In the genomic region with DNA sequence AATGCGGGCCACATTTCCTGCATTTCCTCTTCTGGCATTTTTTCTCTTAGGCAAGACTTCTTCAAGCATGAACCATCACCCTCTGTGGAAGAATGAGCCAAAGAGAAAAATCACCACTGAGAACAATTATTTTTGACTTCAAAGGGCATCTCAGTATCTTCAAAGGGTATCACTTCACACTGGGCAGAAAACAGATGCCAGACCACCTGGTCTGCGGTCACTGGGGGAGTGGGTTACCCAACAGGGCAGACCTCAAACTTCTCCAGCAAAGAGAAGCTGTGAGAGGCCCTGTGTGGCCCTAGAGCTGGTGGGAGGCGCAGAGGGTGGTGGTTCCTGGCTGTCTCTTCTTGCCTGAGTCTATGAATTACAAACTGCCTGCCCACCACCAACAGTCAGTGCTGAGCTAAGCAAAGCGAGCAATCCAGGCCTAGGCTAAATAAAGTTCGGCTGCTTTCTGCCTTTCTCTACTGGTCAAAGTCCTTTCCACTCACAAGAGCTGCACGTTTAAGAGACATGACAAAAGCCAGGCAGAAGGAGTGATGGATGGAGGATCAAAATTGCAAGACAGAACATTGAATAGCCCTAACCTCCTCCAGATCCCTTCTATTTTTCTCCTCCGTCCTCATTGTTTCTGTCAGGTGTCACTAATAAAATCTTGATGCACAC, we compare ENCODE assay signal across 26 cellular contexts.
DNase-seq lines count a peak whose midpoint lies in the region; ATAC-seq, FAIRE-seq and TF ChIP-seq lines count a peak whose summit lies in the region.
"Had no signal": no experiment of that assay in that cellular context is flagged by ENCODE, and none has a peak within 500 bp of the region (broad histone marks: within the 10 kb centered on the region; RNA-seq: fewer than 3 reads in every experiment).

No MANE protein-coding gene starts in this region.

- BruUV-seq in HepG2 (replicated peaks; lab: Mats Ljungman, UMichigan) (no TSS peak), Calu3 (replicated peaks; lab: Mats Ljungman, UMichigan) (no TSS peak)

- in situ Hi-C loops in HepG2 (cut with HindIII; ENCODE audit: extremely low pct_ligation_motif_present, low pct_unique_long_range_greater_than_20kb): no loop called here

- intact Hi-C loops in HepG2 (cut with micrococcal nuclease; ENCODE audit: unreplicated experiment): no loop called here
- intact Hi-C loops in Calu3 (cut with micrococcal nuclease; ENCODE audit: unreplicated experiment): no loop called here

- TF ChIP-seq CTCF in MM.1S (IDR thresholded peaks at IDR 0.05; ENCODE audit: low read length) (no peak), OCI-LY1 (IDR thresholded peaks at IDR 0.05; ENCODE audit: low read length) (no peak), HepG2 (CRISPR knock-in tag; IDR thresholded peaks at IDR 0.05) (no peak), RWPE1 (conservative IDR thresholded peaks at IDR 0.05; ENCODE audit: low read depth) (no peak), Calu3 (IDR thresholded peaks at IDR 0.05; ENCODE audit: unreplicated experiment) (no peak)

- H3K4me3 ChIP-seq in MM.1S (ENCODE audit: low read length) (no peak overlapping the region), OCI-LY1 (ENCODE audit: low read depth, low read length, poor library complexity, severe bottlenecking) (no peak overlapping the region), HepG2 (replicated peaks in 1 of 3; ENCODE audit: insufficient read depth in 1 of 3, low read depth in 2 of 3, low read length in 3 of 3) (no peak overlapping the region)
- H3K4me3 ChIP-seq: left lung, right atrium auricular region, smooth muscle cell had no signal

- H3K9me3 Mint-ChIP-seq in Calu3 (ENCODE audit: low read depth, unreplicated experiment): peaks cover 3% of the 10 kb centered on the region
- H3K9me3 Mint-ChIP-seq: activated CD4-positive, alpha-beta memory T cell treated with anti-CD3 and anti-CD28 coated beads for 36 hours; activated naive CD8-positive, alpha-beta T cell treated with anti-CD3 and anti-CD28 coated beads, Interleukin-2, amount 50 U/mL, for 24 hours; type B pancreatic cell had no signal

- H3K36me3 ChIP-seq in MM.1S (replicated peaks; ENCODE audit: insufficient read depth, low read length) (no peaks in the 10 kb centered on the region), OCI-LY1 (ENCODE audit: insufficient read depth, low read length) (no peaks in the 10 kb centered on the region), HepG2 (replicated peaks in 1 of 2; ENCODE audit: control insufficient read depth in 1 of 2, insufficient read depth in 2 of 2, low read length in 2 of 2) (no peaks in the 10 kb centered on the region)
- H3K36me3 ChIP-seq: left lung, right atrium auricular region had no signal

- H3F3A ChIP-seq in MM.1S (ENCODE audit: insufficient read depth, low read length): no peaks in the 10 kb centered on the region
- H3F3A ChIP-seq in OCI-LY1 (ENCODE audit: insufficient read depth, low read length): no peaks in the 10 kb centered on the region

- H3K4me1 Mint-ChIP-seq in Calu3 (ENCODE audit: low read depth, unreplicated experiment): no peaks in the 10 kb centered on the region
- H3K4me1 Mint-ChIP-seq: activated naive CD8-positive, alpha-beta T cell treated with anti-CD3 and anti-CD28 coated beads, Interleukin-2, amount 50 U/mL, for 24 hours had no signal

- POLR2A ChIA-PET in HepG2 (lab: Yijun Ruan, JAX): no interaction called here
- POLR2A ChIA-PET in RWPE1 (lab: Yijun Ruan, JAX; ENCODE audit: low non-redundant PET): no interaction called here

- H3K4me3 Mint-ChIP-seq in Calu3 (ENCODE audit: low read depth, unreplicated experiment): no peak overlapping the region
- H3K4me3 Mint-ChIP-seq: activated CD4-positive, alpha-beta memory T cell treated with anti-CD3 and anti-CD28 coated beads for 36 hours; activated naive CD8-positive, alpha-beta T cell treated with anti-CD3 and anti-CD28 coated beads, Interleukin-2, amount 50 U/mL, for 24 hours; effector memory CD8-positive, alpha-beta T cell; type B pancreatic cell had no signal

- H3K9me3 ChIP-seq in MM.1S (replicated peaks; ENCODE audit: insufficient read depth, low read length) (no peaks in the 10 kb centered on the region), OCI-LY1 (ENCODE audit: low read length) (no peaks in the 10 kb centered on the region), HepG2 (ENCODE audit: low read length) (peaks cover 3% of the 10 kb centered on the region)
- H3K9me3 ChIP-seq: left lung, right atrium auricular region had no signal

- no peak for TF ChIP-seq RAD21 in HepG2 (CRISPR knock-in tag; IDR thresholded peaks at IDR 0.05)

- H3K4me2 ChIP-seq in MM.1S (ENCODE audit: low read depth, low read length) (no peak overlapping the region), OCI-LY1 (ENCODE audit: low read length) (peak overlapping the region; percentile 28; the same call in 1 of the 2 replicates), HepG2 (ENCODE audit: low read depth, low read length) (peak overlapping the region; percentile 13; the same call in 1 of the 2 replicates)
- H3K4me2 ChIP-seq: smooth muscle cell had no signal

- no peak overlapping the region for H3K27ac Mint-ChIP-seq in Calu3 (ENCODE audit: unreplicated experiment)
- H3K27ac Mint-ChIP-seq: activated CD4-positive, alpha-beta memory T cell treated with anti-CD3 and anti-CD28 coated beads for 36 hours; activated naive CD8-positive, alpha-beta T cell treated with anti-CD3 and anti-CD28 coated beads, Interleukin-2, amount 50 U/mL, for 24 hours; effector memory CD8-positive, alpha-beta T cell; type B pancreatic cell had no signal

- TF ChIP-seq EP300 in HepG2 (IDR thresholded peaks at IDR 0.05; ENCODE audit: low read depth in 2 of 2, low read length in 2 of 2) (no peak), HepG2 (CRISPR knock-in tag; IDR thresholded peaks at IDR 0.05; ENCODE audit: borderline replicate concordance) (no peak)

- no peaks in the 10 kb centered on the region for H3K4me1 ChIP-seq in MM.1S (ENCODE audit: low read length)
- peaks cover 38% of the 10 kb centered on the region for H3K4me1 ChIP-seq in OCI-LY1 (ENCODE audit: insufficient read depth, low read length, severe bottlenecking)
- peaks cover 13% of the 10 kb centered on the region for H3K4me1 ChIP-seq in HepG2 (ENCODE audit: insufficient read depth, low read length)
- H3K4me1 ChIP-seq: left lung, right atrium auricular region had no signal

- no peak for TF ChIP-seq POLR2A in HepG2 (IDR thresholded peaks at IDR 0.05; ENCODE audit: insufficient read depth in 1 of 2, low read depth in 2 of 2, low read length in 2 of 2)

- H3K9me2 ChIP-seq in MM.1S (replicated peaks; ENCODE audit: insufficient read depth, low read length) (no peaks in the 10 kb centered on the region), OCI-LY1 (ENCODE audit: low read depth, low read length) (no peaks in the 10 kb centered on the region)

- FAIRE-seq in HepG2 (lab: Jason Lieb, UNC): peak; percentile 30

- no peaks in the 10 kb centered on the region for H3K36me3 Mint-ChIP-seq in Calu3 (ENCODE audit: insufficient read depth, unreplicated experiment)
- H3K36me3 Mint-ChIP-seq: activated CD4-positive, alpha-beta memory T cell treated with anti-CD3 and anti-CD28 coated beads for 36 hours had no signal

- peak; percentile 85 for DNase-seq in MM.1S
- no peak for DNase-seq in HepG2 (ENCODE audit: low spot score)
- DNase-seq in activated CD4-positive, CD25-positive, alpha-beta regulatory T cell (lab: John Stamatoyannopoulos, UW): no peak
- DNase-seq in RWPE1 (ENCODE audit: low spot score): no peak
- no peak for DNase-seq in medulla oblongata (ENCODE audit: extremely low spot score)
- no peak for DNase-seq in Calu3
- DNase-seq: activated CD4-positive, alpha-beta memory T cell treated with anti-CD3 and anti-CD28 coated beads for 36 hours; activated CD4-positive, alpha-beta T cell treated with anti-CD3 and anti-CD28 coated beads for 1 hour; activated naive CD4-positive, alpha-beta T cell; activated naive CD8-positive, alpha-beta T cell treated with anti-CD3 and anti-CD28 coated beads, Interleukin-2, amount 50 U/mL, for 24 hours; C1 segment of cervical spinal cord; caudate nucleus; effector memory CD8-positive, alpha-beta T cell; erythroblast; left lung; NCI-H1417 treated with DMSO at 0.1 percent for 48 hours; NCI-H2107; NCI-H345; posterior cingulate gyrus had no signal

- peak; percentile 92 for ATAC-seq in HepG2
- ATAC-seq: activated naive CD8-positive, alpha-beta T cell treated with anti-CD3 and anti-CD28 coated beads, Interleukin-2, amount 50 U/mL, for 24 hours; effector memory CD8-positive, alpha-beta T cell; HCT116; left lung; Right ventricle myocardium inferior; SK-N-SH treated with all-trans-retinoic acid at 6 μM for 48 hours had no signal

- H3K9ac ChIP-seq in MM.1S (ENCODE audit: low read length) (no peak overlapping the region), OCI-LY1 (ENCODE audit: low read length) (peak overlapping the region; percentile 14; the same call in 1 of the 2 replicates), HepG2 (ENCODE audit: insufficient read depth, low read depth, low read length) (no peak overlapping the region)

- no peaks in the 10 kb centered on the region for H4K20me1 ChIP-seq in MM.1S (ENCODE audit: insufficient read depth, low read length)
- no peaks in the 10 kb centered on the region for H4K20me1 ChIP-seq in OCI-LY1 (ENCODE audit: insufficient read depth, low read length)
- H4K20me1 ChIP-seq in HepG2 (ENCODE audit: insufficient read depth, low read length): no peaks in the 10 kb centered on the region

- H3K79me2 ChIP-seq in MM.1S (ENCODE audit: low read length) (no peaks in the 10 kb centered on the region), OCI-LY1 (ENCODE audit: insufficient read depth, low read length) (no peaks in the 10 kb centered on the region), HepG2 (ENCODE audit: insufficient read depth, low read length) (no peaks in the 10 kb centered on the region)

- H2AFZ ChIP-seq in MM.1S (ENCODE audit: low read length): no peak overlapping the region
- H2AFZ ChIP-seq in OCI-LY1 (ENCODE audit: low read length): no peak overlapping the region
- no peak overlapping the region for H2AFZ ChIP-seq in HepG2 (ENCODE audit: low read length)

- H3K27me3 Mint-ChIP-seq in Calu3 (ENCODE audit: unreplicated experiment): peaks cover 37% of the 10 kb centered on the region
- H3K27me3 Mint-ChIP-seq: activated CD4-positive, alpha-beta memory T cell treated with anti-CD3 and anti-CD28 coated beads for 36 hours; activated naive CD8-positive, alpha-beta T cell treated with anti-CD3 and anti-CD28 coated beads, Interleukin-2, amount 50 U/mL, for 24 hours; effector memory CD8-positive, alpha-beta T cell; type B pancreatic cell had no signal

- H3K27me3 ChIP-seq in MM.1S (replicated peaks; ENCODE audit: insufficient read depth, low read length) (no peaks in the 10 kb centered on the region), OCI-LY1 (ENCODE audit: insufficient read depth, low read length) (no peaks in the 10 kb centered on the region), HepG2 (ENCODE audit: control insufficient read depth in 1 of 2, insufficient read depth in 2 of 2, low read length in 2 of 2) (peaks cover 0 to 2% of the 10 kb centered on the region in 2 experiments; a peak in 1 of 5 replicates)
- H3K27me3 ChIP-seq: left lung, right atrium auricular region had no signal

- CTCF ChIA-PET in HepG2 (lab: Yijun Ruan, JAX; ENCODE audit: low intra/inter-chr PET ratio, low total read pairs): no interaction called here
- CTCF ChIA-PET in RWPE1 (lab: Yijun Ruan, JAX): no interaction called here
- CTCF ChIA-PET in Calu3 (lab: Charles Lee): no interaction called here

- WGBS in HepG2 (ENCODE audit: low lambda C conversion rate): 4% methylated on average over 7 of the region's 7 CpGs

- peak overlapping the region; percentile 43; the same call in 1 of the 2 replicates for H3K27ac ChIP-seq in MM.1S (ENCODE audit: low read length)
- peak overlapping the region; percentile 84 for H3K27ac ChIP-seq in OCI-LY1 (ENCODE audit: low read depth, low read length, poor library complexity, severe bottlenecking)
- H3K27ac ChIP-seq in HepG2 (ENCODE audit: extremely low read length, insufficient read depth, low read length): no peak overlapping the region
- no peak overlapping the region for H3K27ac ChIP-seq in RWPE1
- H3K27ac ChIP-seq: left lung, right atrium auricular region had no signal

Comparison
In these comparisons a context has a peak if more than half of its experiments do, and no peak if none do; other contexts are left out.
1. H3K27ac ChIP-seq: peak in MM.1S (single experiment) and OCI-LY1 (single experiment); none in HepG2 (single experiment) and RWPE1 (single experiment).